In genomic region chr9:6931913-6932312, GRCh38 we compare ENCODE assay signal across 8 cellular contexts.
DNase-seq lines count a peak whose midpoint lies in the region; ATAC-seq and TF ChIP-seq lines count a peak whose summit lies in the region.

No MANE protein-coding gene starts in this region.

- no peak overlapping the region for H2BK5ac ChIP-seq in mesendoderm (ENCODE audit: low read length)

- peaks cover 0 to 15% of the 10 kb centered on the region in 2 donors for H3K4me1 ChIP-seq in adrenal gland (replicated peaks in 1 of 2)
- no peaks in the 10 kb centered on the region for H3K4me1 ChIP-seq in mesendoderm (ENCODE audit: control insufficient read depth, low read depth, low read length)

- H3K4ac ChIP-seq in mesendoderm (ENCODE audit: low read depth, low read length): no peak overlapping the region

- no peak overlapping the region for H3K9ac ChIP-seq in mesendoderm (ENCODE audit: low read length)

- no peak overlapping the region for H3K4me3 ChIP-seq in adrenal gland
- H3K4me3 ChIP-seq in mesendoderm (ENCODE audit: low read length): no peak overlapping the region

- no peaks in the 10 kb centered on the region for H3K79me1 ChIP-seq in mesendoderm (ENCODE audit: low read length)

- DNase-seq in adrenal gland (peak; percentile 56 to 95 (median 80)), mesendoderm (peak; percentile 21), NCI-H2227 (lab: John Stamatoyannopoulos, UW; ENCODE audit: unreplicated experiment) (no peak), T-helper 9 cell (no peak), OCI-M2 (lab: John Stamatoyannopoulos, UW; ENCODE audit: unreplicated experiment) (no peak)

- ATAC-seq in GM18909 (IDR thresholded peaks at IDR 0.05; ENCODE audit: poor library complexity, unreplicated experiment) (peak; percentile 65), HG03280 (IDR thresholded peaks at IDR 0.05; ENCODE audit: unreplicated experiment) (peak; percentile 61), GM21528 (IDR thresholded peaks at IDR 0.05; ENCODE audit: low FRiP score, unreplicated experiment) (no peak)

- intact Hi-C loops in adrenal gland (cut with DNase I): no loop called here

- H3K9me3 ChIP-seq in adrenal gland (replicated peaks in 1 of 3): no peaks in the 10 kb centered on the region

- peak in 1 of 2 donors; percentile 76 for TF ChIP-seq POLR2A in adrenal gland (IDR thresholded peaks at IDR 0.05)

- H3K79me2 ChIP-seq in mesendoderm (ENCODE audit: control insufficient read depth, insufficient read depth, low read length): no peaks in the 10 kb centered on the region

- peak overlapping the region in 3 of 5 donors; percentile 80 to 87 (median 81) for H3K27ac ChIP-seq in adrenal gland
- no peak overlapping the region for H3K27ac ChIP-seq in mesendoderm (ENCODE audit: low read depth, low read length)

- H3K36me3 ChIP-seq in adrenal gland (replicated peaks in 1 of 2) (no peaks in the 10 kb centered on the region), mesendoderm (ENCODE audit: control insufficient read depth, insufficient read depth, low read length) (no peaks in the 10 kb centered on the region)

- no peak overlapping the region for H3K18ac ChIP-seq in mesendoderm (ENCODE audit: low read length)

- H2BK120ac ChIP-seq in mesendoderm (ENCODE audit: low read depth, low read length): no peak overlapping the region

- no peak overlapping the region for H4K8ac ChIP-seq in mesendoderm (ENCODE audit: low read depth, low read length)

- WGBS in adrenal gland, 4 donors: 43 to 62% (median 55%) methylated on average over 4 of the region's 4 CpGs
- no CpG with 5 or more reads among the region's 4 CpGs for WGBS in mesendoderm (ENCODE audit: extremely low coverage, insufficient coverage, low lambda C conversion rate)

- no peak overlapping the region for H3K4me2 ChIP-seq in mesendoderm (ENCODE audit: low read length)

- no peak overlapping the region for H3K56ac ChIP-seq in mesendoderm (ENCODE audit: low read length)

- no peak for TF ChIP-seq CTCF in adrenal gland (IDR thresholded peaks at IDR 0.05)

- H2AK5ac ChIP-seq in mesendoderm (ENCODE audit: low read length): no peak overlapping the region

- H2BK15ac ChIP-seq in mesendoderm (replicated peaks; ENCODE audit: low read depth): no peak overlapping the region

- no peak overlapping the region for H3K23ac ChIP-seq in mesendoderm (ENCODE audit: low read length)

- H3K27me3 ChIP-seq in adrenal gland: no peaks in the 10 kb centered on the region
- no peaks in the 10 kb centered on the region for H3K27me3 ChIP-seq in mesendoderm (ENCODE audit: insufficient read depth, low read length, poor library complexity)

- no peak overlapping the region for H4K5ac ChIP-seq in mesendoderm (ENCODE audit: low read length)

Comparison
In these comparisons a context has a peak if more than half of its experiments do, and no peak if none do; other contexts are left out.
1. DNase-seq: peak in adrenal gland (7 of 7) and mesendoderm (single experiment); none in NCI-H2227 (single experiment), T-helper 9 cell (single experiment) and OCI-M2 (single experiment).